Comparison of ENCODE assay signal across 29 cellular contexts in genomic region chr11:69259072-69259471, GRCh38. TPM values are rescaled to one million over a fixed set of nuclear protein-coding genes. Genes with fewer than 3 reads are reported as not detected.
"Had no signal": no experiment of that assay in that cellular context is flagged by ENCODE, and none has a peak within 500 bp of the region (broad histone marks: within the 10 kb centered on the region; RNA-seq: fewer than 3 reads in every experiment).

No MANE protein-coding gene starts in this region.

- H3K9me3 ChIP-seq: neutrophil, pancreas, psoas muscle, tibial artery had no signal

- H3K4me3 ChIP-seq: hepatocyte, left ventricle myocardium inferior, pancreas, psoas muscle, right atrium auricular region, tibial artery had no signal

- H3K4me2 ChIP-seq: hepatocyte had no signal

- DNase-seq: activated CD4-positive, alpha-beta T cell treated with anti-CD3 and anti-CD28 coated beads, Interleukin-2, amount 50 U/mL, for 1 hour; activated CD4-positive, CD25-positive, alpha-beta regulatory T cell treated with anti-CD3 and anti-CD28 coated beads, Interleukin-2, amount 50 U/mL, for 72 hours; activated CD8-positive, alpha-beta memory T cell treated with anti-CD3 and anti-CD28 coated beads, Interleukin-2, amount 50 U/mL, for 4 hours; activated T-cell treated with anti-CD3 and anti-CD28 coated beads, Interleukin-2, amount 50 U/mL, for 24 hours; caudate nucleus; effector CD4-positive, alpha-beta T cell; glutamatergic neuron; immature natural killer cell; kidney glomerular epithelial cell; left ventricle myocardium inferior; naive thymus-derived CD8-positive, alpha-beta T cell; pancreas; psoas muscle; stimulated activated CD4-positive, alpha-beta T cell treated with anti-CD3 and anti-CD28 coated beads, Interleukin-12 subunit alpha, Interleukin-12 subunit beta, amount 100 ng/mL, for 4 hours; substantia nigra had no signal

- H3K27me3 ChIP-seq: hepatocyte, pancreas, right atrium auricular region, tibial artery had no signal

- H2AFZ ChIP-seq: hepatocyte had no signal

- FAIRE-seq: endometrium, frontal cortex, pancreas had no signal

- H3K79me2 ChIP-seq: hepatocyte had no signal

- H3K4me1 ChIP-seq: pancreas, psoas muscle, tibial artery had no signal

- H3K36me3 ChIP-seq: left ventricle myocardium inferior, neutrophil, pancreas, right atrium auricular region, tibial artery had no signal

- H3K27ac ChIP-seq: hepatocyte, left ventricle myocardium inferior, neutrophil, pancreas, psoas muscle, right atrium auricular region, tibial artery, VCaP had no signal

- ATAC-seq: activated naive CD4-positive, alpha-beta T cell treated with anti-CD3 and anti-CD28 coated beads, Interleukin-2, amount 50 U/mL, for 72 hours; activated T-helper 17 cell treated with anti-CD3 and anti-CD28 coated beads, Interleukin-2, amount 50 U/mL, for 72 hours; naive thymus-derived CD8-positive, alpha-beta T cell; pancreas; psoas muscle had no signal

RNA-seq across cellular contexts. Expression of gene MYEOV, which starts 34.9 kb away (rescaled TPM):
- total RNA-seq: activated naive CD4-positive, alpha-beta T cell treated with anti-CD3 and anti-CD28 coated beads, Interleukin-2, amount 50 U/mL, for 72 hours; frontal cortex; hepatocyte; left ventricle myocardium inferior; lung microvascular endothelial cell; naive thymus-derived CD8-positive, alpha-beta T cell; skeletal muscle tissue; T-helper 2 cell treated with Interferon-gamma antibody and Interleukin-4, amounts not matched to agents 100 ng/mL and 5 ng/mL, for 36 hours; urinary bladder had no signal
- polyA plus RNA-seq: aorta; hepatocyte; immature natural killer cell; naive thymus-derived CD8-positive, alpha-beta T cell had no signal
